8 cellular contexts compared by ENCODE assay signal in genomic region chr4:94015956-94016355, GRCh38.
"Had no signal": no experiment of that assay in that cellular context is flagged by ENCODE, and none has a peak within 500 bp of the region (broad histone marks: within the 10 kb centered on the region; RNA-seq: fewer than 3 reads in every experiment).

No MANE protein-coding gene starts in this region.

- H3K9me3 ChIP-seq: HAP-1 had no signal

- H3K4me2 ChIP-seq: GM23338 had no signal

- H3K4me1 ChIP-seq: HAP-1 had no signal

- H3K4me3 ChIP-seq: GM23248, GM23338, HAP-1 had no signal

- H3K27ac ChIP-seq: GM23248 had no signal

- H2AFZ ChIP-seq: GM23248, GM23338 had no signal

- DNase-seq: GM23248, GOT3, H7, H9, HCEC 1CT, HFFc6 had no signal

- H3K36me3 ChIP-seq: HAP-1 had no signal

- H3K9ac ChIP-seq: GM23248 had no signal
